23 cellular contexts compared by ENCODE assay signal in the genomic region with DNA sequence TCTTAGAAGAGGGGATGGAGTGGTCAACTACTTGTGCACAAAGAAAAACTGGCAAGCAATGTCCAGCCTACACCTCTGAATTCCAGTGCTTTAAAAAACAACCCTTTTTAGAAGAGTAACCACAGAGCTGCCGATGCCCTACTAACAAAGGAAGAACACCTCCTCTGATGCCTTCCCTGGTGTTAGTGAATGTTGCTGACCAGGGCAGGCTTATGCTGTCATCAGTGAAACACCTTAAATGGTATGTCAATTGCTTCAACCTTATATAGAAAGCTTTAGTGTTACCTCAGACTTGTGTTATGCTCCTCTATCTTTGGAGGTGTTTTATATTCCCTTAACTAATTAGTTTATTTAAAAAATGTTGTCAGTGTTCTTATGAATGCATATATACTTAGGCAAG.
DNase-seq lines count a peak whose midpoint lies in the region; ATAC-seq and TF ChIP-seq lines count a peak whose summit lies in the region.
"Had no signal": no experiment of that assay in that cellular context is flagged by ENCODE, and none has a peak within 500 bp of the region (broad histone marks: within the 10 kb centered on the region; RNA-seq: fewer than 3 reads in every experiment).

No MANE protein-coding gene starts in this region.

- ATAC-seq in T-helper 17 cell: no peak
- no peak for ATAC-seq in stimulated activated naive CD8-positive, alpha-beta T cell treated with anti-CD3 and anti-CD28 coated beads, Interleukin-15, amount 100 ng/mL, for 72 hours
- ATAC-seq: A549, Panc1 had no signal

- H3K36me3 ChIP-seq in hepatocyte (replicated peaks; ENCODE audit: insufficient read depth, low read depth) (no peaks in the 10 kb centered on the region), rectal smooth muscle tissue (ENCODE audit: control insufficient read depth, insufficient read depth, low read length) (no peaks in the 10 kb centered on the region), SJCRH30 (no peaks in the 10 kb centered on the region)
- H3K36me3 ChIP-seq: BE2C, SJSA1 had no signal

- H3K9me2 ChIP-seq in hepatocyte (replicated peaks; ENCODE audit: insufficient read depth): no peaks in the 10 kb centered on the region

- TF ChIP-seq CTCF in 22Rv1 (IDR thresholded peaks at IDR 0.05): no peak
- no peak for TF ChIP-seq CTCF in hepatocyte (IDR thresholded peaks at IDR 0.05; ENCODE audit: poor library complexity)

- H3K9ac ChIP-seq in rectal smooth muscle tissue (ENCODE audit: low read length): no peak overlapping the region

- no peak overlapping the region for H3K4me3 Mint-ChIP-seq in T-helper 17 cell
- H3K4me3 Mint-ChIP-seq in stimulated activated naive CD8-positive, alpha-beta T cell treated with anti-CD3 and anti-CD28 coated beads, Interleukin-15, amount 100 ng/mL, for 72 hours: no peak overlapping the region
- H3K4me3 Mint-ChIP-seq: CD4-positive, CD25-positive, alpha-beta regulatory T cell; HFFc6 had no signal

- H3K27me3 Mint-ChIP-seq in T-helper 17 cell: no peaks in the 10 kb centered on the region
- no peaks in the 10 kb centered on the region for H3K27me3 Mint-ChIP-seq in stimulated activated naive CD8-positive, alpha-beta T cell treated with anti-CD3 and anti-CD28 coated beads, Interleukin-15, amount 100 ng/mL, for 72 hours
- H3K27me3 Mint-ChIP-seq: CD4-positive, CD25-positive, alpha-beta regulatory T cell had no signal

- peaks cover 25% of the 10 kb centered on the region for H3K4me1 ChIP-seq in hepatocyte (ENCODE audit: insufficient read depth)
- H3K4me1 ChIP-seq in rectal smooth muscle tissue (ENCODE audit: control insufficient read depth, insufficient read depth, low read length): peaks cover 5% of the 10 kb centered on the region
- peaks cover 6% of the 10 kb centered on the region for H3K4me1 ChIP-seq in SJCRH30
- H3K4me1 ChIP-seq: BE2C had no signal

- H3K36me3 Mint-ChIP-seq in T-helper 17 cell (ENCODE audit: low read depth): no peaks in the 10 kb centered on the region

- no peak overlapping the region for H2AFZ ChIP-seq in hepatocyte

- no peak overlapping the region for H3K27ac Mint-ChIP-seq in T-helper 17 cell
- H3K27ac Mint-ChIP-seq in stimulated activated naive CD8-positive, alpha-beta T cell treated with anti-CD3 and anti-CD28 coated beads, Interleukin-15, amount 100 ng/mL, for 72 hours: no peak overlapping the region
- H3K27ac Mint-ChIP-seq: HFFc6 had no signal

- WGBS in hepatocyte (ENCODE audit: low lambda C conversion rate, missing lambda C conversion rate): 72% methylated on average over 1 of the region's 1 CpG

- no peaks in the 10 kb centered on the region for H3K9me3 ChIP-seq in hepatocyte (ENCODE audit: low read depth)
- no peaks in the 10 kb centered on the region for H3K9me3 ChIP-seq in T-helper 17 cell (ENCODE audit: control insufficient read depth, low read length, poor library complexity, severe bottlenecking)
- no peaks in the 10 kb centered on the region for H3K9me3 ChIP-seq in SJCRH30 (replicated peaks)
- H3K9me3 ChIP-seq: A549, BE2C, SJSA1 had no signal

- H3K4me1 Mint-ChIP-seq in T-helper 17 cell: no peaks in the 10 kb centered on the region
- peaks cover 12% of the 10 kb centered on the region for H3K4me1 Mint-ChIP-seq in stimulated activated naive CD8-positive, alpha-beta T cell treated with anti-CD3 and anti-CD28 coated beads, Interleukin-15, amount 100 ng/mL, for 72 hours
- H3K4me1 Mint-ChIP-seq: CD4-positive, CD25-positive, alpha-beta regulatory T cell had no signal

- no peaks in the 10 kb centered on the region for H3K9me3 Mint-ChIP-seq in stimulated activated naive CD8-positive, alpha-beta T cell treated with anti-CD3 and anti-CD28 coated beads, Interleukin-15, amount 100 ng/mL, for 72 hours
- H3K9me3 Mint-ChIP-seq: CD4-positive, CD25-positive, alpha-beta regulatory T cell; HFFc6 had no signal

- no peak overlapping the region for H3K4me2 ChIP-seq in hepatocyte
- H3K4me2 ChIP-seq: A549 had no signal

- H4K20me1 ChIP-seq in hepatocyte (ENCODE audit: insufficient read depth, poor library complexity, severe bottlenecking): no peaks in the 10 kb centered on the region

- H3K4me3 ChIP-seq in hepatocyte (no peak overlapping the region), rectal smooth muscle tissue (ENCODE audit: low read length) (no peak overlapping the region), SJCRH30 (no peak overlapping the region)
- H3K4me3 ChIP-seq: A549, SJSA1 had no signal

- H3K79me2 ChIP-seq in hepatocyte: no peaks in the 10 kb centered on the region

- H3K27me3 ChIP-seq in hepatocyte (no peaks in the 10 kb centered on the region), rectal smooth muscle tissue (ENCODE audit: control insufficient read depth, insufficient read depth, low read length) (no peaks in the 10 kb centered on the region), SJCRH30 (no peaks in the 10 kb centered on the region)
- H3K27me3 ChIP-seq: BE2C, SJSA1 had no signal

- H3K27ac ChIP-seq in 22Rv1 (peak overlapping the region; percentile 98), hepatocyte (peak overlapping the region; percentile 94), rectal smooth muscle tissue (ENCODE audit: low read depth, low read length) (peak overlapping the region; percentile 61), SJCRH30 (no peak overlapping the region)
- H3K27ac ChIP-seq: A549, SJSA1 had no signal

- DNase-seq in astrocyte of the hippocampus (ENCODE audit: low read depth, low spot score) (peak; percentile 60), hepatocyte (ENCODE audit: low spot score) (no peak), NCI-H2227 (lab: John Stamatoyannopoulos, UW; ENCODE audit: unreplicated experiment) (no peak), T-helper 17 cell (no peak), SJCRH30 (no peak)
- DNase-seq in stimulated activated naive CD8-positive, alpha-beta T cell treated with anti-CD3 and anti-CD28 coated beads, Interleukin-15, amount 100 ng/mL, for 72 hours: no peak
- DNase-seq: BE2C; CD4-positive, CD25-positive, alpha-beta regulatory T cell; COR-L47; DMS79; HFFc6; KG1; NCI-H1092 treated with DMSO at 0.1 percent for 48 hours; NCI-H1436 treated with DMSO at 0.1 percent for 48 hours; NCI-H1930; NCI-H2227 treated with DMSO at 0.1 percent for 48 hours; NCI-H510A; NK-92 treated with Interleukin-12 subunit alpha and Interleukin-12 subunit beta, amount 100 ng/mL, for 24 hours had no signal
